8 cellular contexts compared by ENCODE assay signal in genomic region chr2:24359129-24359528, GRCh38. TPM values are rescaled to one million over a fixed set of nuclear protein-coding genes. Genes with fewer than 3 reads are reported as not detected.
DNase-seq lines count a peak whose midpoint lies in the region; ATAC-seq and TF ChIP-seq lines count a peak whose summit lies in the region.

No MANE protein-coding gene starts in this region.

- no peak for ATAC-seq in HG02973 (IDR thresholded peaks at IDR 0.05; ENCODE audit: unreplicated experiment)

- no peak for TF ChIP-seq CTCF in GM12875 (IDR thresholded peaks at IDR 0.05; ENCODE audit: borderline replicate concordance, insufficient read depth, low read depth, low read length)
- no peak for TF ChIP-seq CTCF in retinal pigment epithelial cell (conservative IDR thresholded peaks at IDR 0.05; ENCODE audit: low read depth, low read length)

- DNase-seq in SJSA1 (ENCODE audit: low read depth in 1 of 2, low spot score in 2 of 2): no peak
- peak; percentile 10 for DNase-seq in fibroblast of peridontal ligament (ENCODE audit: extremely low read depth)
- DNase-seq in retinal pigment epithelial cell (ENCODE audit: low read depth): no peak
- no peak for DNase-seq in cerebellum (ENCODE audit: low spot score)
- no peak for DNase-seq in middle frontal gyrus (ENCODE audit: extremely low spot score, low spot score)
- no peak for DNase-seq in hepatic stellate cell (ENCODE audit: low spot score)

- H3K9me3 ChIP-seq in SJSA1 (replicated peaks): peaks cover 3% of the 10 kb centered on the region; the same call in 1 of the 2 replicates

- H3K27ac ChIP-seq in SJSA1: no peak overlapping the region

- H3K4me3 ChIP-seq in GM12875 (ENCODE audit: low read depth, low read length) (peak overlapping the region; percentile 87), SJSA1 (peak overlapping the region; percentile 99), retinal pigment epithelial cell (ENCODE audit: low read length) (peak overlapping the region; percentile 70)

- H3K36me3 ChIP-seq in SJSA1: peaks cover 10% of the 10 kb centered on the region

- H3K4me1 ChIP-seq in SJSA1 (replicated peaks): peaks cover 15% of the 10 kb centered on the region

- H3K27me3 ChIP-seq in SJSA1 (replicated peaks): no peaks in the 10 kb centered on the region

RNA-seq across cellular contexts. Expression of gene ITSN2, which starts 1.2 kb away (rescaled TPM):
- 17.7 and 30.7 TPM in 2 replicates for total RNA-seq in SJSA1 (2014; rRNA removed; shearing (Covaris generic))
- 17.1 TPM for total RNA-seq in cerebellum
